Comparison of ENCODE assay signal across 8 cellular contexts in genomic region chr2:84970956-84971798, GRCh38.
A peak's percentile ranks its signal among the peaks of the same experiment; 100 is the strongest.
DNase-seq lines count a peak whose midpoint lies in the region; ATAC-seq lines count a peak whose summit lies in the region.

TSS of gene KCMF1 (plus strand) at chr2:84971161. CDS start at chr2:84971452, 291 bp downstream.

- in situ Hi-C loops in ACHN (cut with HindIII; ENCODE audit: low pct_ligation_motif_present, low pct_unique_long_range_greater_than_20kb, low sequenced_read_pairs), result no loop called here

- peak; percentile 28 for ATAC-seq in GM18519 (IDR thresholded peaks at IDR 0.05; ENCODE audit: low FRiP score, unreplicated experiment)
- peak; percentile 40 for ATAC-seq in HG03039 (IDR thresholded peaks at IDR 0.05; ENCODE audit: unreplicated experiment)

- DNase-seq in ACHN (peak; percentile 85), NCI-H69 (lab: John Stamatoyannopoulos, UW) (peak; percentile 80), medulla oblongata (ENCODE audit: extremely low spot score) (peak; percentile 59)
- peak; percentile 41 to 60 for DNase-seq in activated CD8-positive, alpha-beta memory T cell treated with anti-CD3 and anti-CD28 coated beads for 4 hours (ENCODE audit: low read depth in 2 of 2)
- DNase-seq in effector CD8-positive, alpha-beta T cell (lab: John Stamatoyannopoulos, UW), result peak; percentile 54
- peak; percentile 39 to 56 (median 46) for DNase-seq in stimulated activated CD4-positive, alpha-beta T cell treated with anti-CD3 and anti-CD28 coated beads, TNF-alpha, amount 100 ng/mL, for 48 hours (ENCODE audit: low read depth in 3 of 3)

Comparison
In these comparisons a context has a peak if more than half of its experiments do, and no peak if none do; other contexts are left out.
1. Peak in every context shown above with its lines: DNase-seq and ATAC-seq.